In the genomic region with DNA sequence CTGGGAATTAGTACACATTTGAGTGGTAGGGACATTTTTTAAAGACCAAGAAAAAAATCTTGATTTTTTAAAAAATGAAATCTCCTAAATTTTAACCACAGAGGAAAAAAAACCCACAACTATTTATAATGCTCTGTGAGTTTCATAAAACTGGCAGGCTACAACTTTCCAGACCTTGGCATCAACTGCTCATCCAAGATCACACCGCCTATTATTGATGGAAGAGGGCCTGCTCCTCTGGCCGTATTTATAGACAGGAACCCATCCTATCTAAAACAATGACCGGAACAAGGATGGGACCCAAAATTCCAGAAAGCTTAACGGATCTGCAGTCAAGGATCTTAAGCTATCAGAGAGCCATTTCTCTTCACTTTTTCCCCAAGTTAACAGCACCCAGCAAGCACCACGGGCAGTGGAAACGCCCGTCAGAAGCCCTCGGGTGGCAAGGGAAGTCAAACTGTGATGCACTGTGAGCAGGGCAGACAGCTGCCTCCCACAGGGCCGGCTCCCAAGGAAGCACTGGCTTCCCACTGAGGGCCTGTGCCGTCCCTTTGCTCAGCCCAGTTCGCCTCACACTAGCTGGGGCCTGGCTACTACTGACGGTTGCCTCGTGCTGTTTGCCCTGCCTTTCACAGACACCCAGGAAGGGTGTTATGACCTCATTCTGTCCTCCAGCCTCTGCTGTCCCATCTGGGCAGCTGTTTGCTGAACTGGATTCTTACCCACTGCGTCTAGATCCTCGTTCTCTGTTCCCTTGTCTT, we compare ENCODE assay signal across 11 cellular contexts.
DNase-seq lines count a peak whose midpoint lies in the region; ATAC-seq and TF ChIP-seq lines count a peak whose summit lies in the region.
"Had no signal": no experiment of that assay in that cellular context is flagged by ENCODE, and none has a peak within 500 bp of the region (broad histone marks: within the 10 kb centered on the region; RNA-seq: fewer than 3 reads in every experiment).

No MANE protein-coding gene starts in this region.

- no peaks in the 10 kb centered on the region for H3K9me3 Mint-ChIP-seq in stimulated activated effector memory CD8-positive, alpha-beta T cell treated with anti-CD3 and anti-CD28 coated beads, Interleukin-12 subunit alpha, Interleukin-12 subunit beta, amount 100 ng/mL, for 72 hours
- H3K9me3 Mint-ChIP-seq: mesothelial cell of epicardium had no signal

- H3K4me3 ChIP-seq in ascending aorta, result peak overlapping the region; percentile 25 to 35
- H3K4me3 ChIP-seq in right atrium auricular region, result no peak overlapping the region

- peaks cover 6% of the 10 kb centered on the region for H3K36me3 Mint-ChIP-seq in stimulated activated effector memory CD8-positive, alpha-beta T cell treated with anti-CD3 and anti-CD28 coated beads, Interleukin-12 subunit alpha, Interleukin-12 subunit beta, amount 100 ng/mL, for 72 hours

- peaks cover 10 to 57% of the 10 kb centered on the region in 2 donors for H3K4me1 ChIP-seq in ascending aorta
- H3K4me1 ChIP-seq in right atrium auricular region, result peaks cover 0 to 23% of the 10 kb centered on the region in 2 donors

- H3K9me3 ChIP-seq in ascending aorta, result no peaks in the 10 kb centered on the region
- no peaks in the 10 kb centered on the region for H3K9me3 ChIP-seq in right atrium auricular region

- peaks cover 27% of the 10 kb centered on the region for H3K4me1 Mint-ChIP-seq in stimulated activated effector memory CD8-positive, alpha-beta T cell treated with anti-CD3 and anti-CD28 coated beads, Interleukin-12 subunit alpha, Interleukin-12 subunit beta, amount 100 ng/mL, for 72 hours

- no peak for TF ChIP-seq CTCF in ascending aorta (IDR thresholded peaks at IDR 0.05)
- no peak for TF ChIP-seq CTCF in right atrium auricular region (IDR thresholded peaks at IDR 0.05)

- DNase-seq in Ammon's horn (ENCODE audit: low spot score) (peak; percentile 69), ascending aorta (ENCODE audit: low spot score in 2 of 2) (no peak), right atrium auricular region (ENCODE audit: low spot score) (no peak), sciatic nerve (ENCODE audit: low spot score) (peak; percentile 63), NCI-H748 (lab: John Stamatoyannopoulos, UW; ENCODE audit: unreplicated experiment) (no peak)
- DNase-seq in activated effector memory CD4-positive, alpha-beta T cell treated with Interleukin-2 at 50 U/mL for 16 hours, result no peak
- DNase-seq in stimulated activated effector memory CD8-positive, alpha-beta T cell treated with anti-CD3 and anti-CD28 coated beads, Interleukin-12 subunit alpha, Interleukin-12 subunit beta, amount 100 ng/mL, for 72 hours (ENCODE audit: low spot score in 2 of 2), result no peak
- DNase-seq: cerebellar nuclear complex, NCI-H1105 had no signal

- H3K27ac ChIP-seq in ascending aorta (peak overlapping the region; percentile 92 to 96), right atrium auricular region (peak overlapping the region; percentile 53 to 59)

- ATAC-seq in sciatic nerve (peak; percentile 71), GM19035 (IDR thresholded peaks at IDR 0.05; ENCODE audit: unreplicated experiment) (no peak)
- no peak for ATAC-seq in stimulated activated effector memory CD8-positive, alpha-beta T cell treated with anti-CD3 and anti-CD28 coated beads, Interleukin-12 subunit alpha, Interleukin-12 subunit beta, amount 100 ng/mL, for 72 hours

- peaks cover 3 to 5% of the 10 kb centered on the region in 2 donors for H3K36me3 ChIP-seq in ascending aorta
- H3K36me3 ChIP-seq in right atrium auricular region, result no peaks in the 10 kb centered on the region

- intact Hi-C loops in ascending aorta (cut with DNase I) (loop anchor here (2.0 to 10.0 kb wide), 3 partner anchors 70 to 1052 kb away; no protein-coding TSS in a partner anchor), sciatic nerve (cut with DNase I) (no loop called here)

- H3K4me3 Mint-ChIP-seq in stimulated activated effector memory CD8-positive, alpha-beta T cell treated with anti-CD3 and anti-CD28 coated beads, Interleukin-12 subunit alpha, Interleukin-12 subunit beta, amount 100 ng/mL, for 72 hours, result no peak overlapping the region
- H3K4me3 Mint-ChIP-seq: mesothelial cell of epicardium had no signal

- H3K27me3 ChIP-seq in ascending aorta (no peaks in the 10 kb centered on the region), right atrium auricular region (no peaks in the 10 kb centered on the region)

- H3K27ac Mint-ChIP-seq in stimulated activated effector memory CD8-positive, alpha-beta T cell treated with anti-CD3 and anti-CD28 coated beads, Interleukin-12 subunit alpha, Interleukin-12 subunit beta, amount 100 ng/mL, for 72 hours, result no peak overlapping the region
- H3K27ac Mint-ChIP-seq: mesothelial cell of epicardium had no signal

Comparison
In these comparisons a context has a peak if more than half of its experiments do, and no peak if none do; other contexts are left out.
1. DNase-seq: peak in Ammon's horn (single experiment) and sciatic nerve (single experiment); none in ascending aorta (0 of 2), right atrium auricular region (single experiment), activated effector memory CD4-positive, alpha-beta T cell treated with Interleukin-2 at 50 U/mL for 16 hours (single experiment), stimulated activated effector memory CD8-positive, alpha-beta T cell treated with anti-CD3 and anti-CD28 coated beads, Interleukin-12 subunit alpha, Interleukin-12 subunit beta, amount 100 ng/mL, for 72 hours (0 of 2) and NCI-H748 (single experiment).
2. H3K4me3 ChIP-seq: peak in ascending aorta (2 of 2); none in right atrium auricular region (0 of 2).